16 cellular contexts compared by ENCODE assay signal in the genomic region with DNA sequence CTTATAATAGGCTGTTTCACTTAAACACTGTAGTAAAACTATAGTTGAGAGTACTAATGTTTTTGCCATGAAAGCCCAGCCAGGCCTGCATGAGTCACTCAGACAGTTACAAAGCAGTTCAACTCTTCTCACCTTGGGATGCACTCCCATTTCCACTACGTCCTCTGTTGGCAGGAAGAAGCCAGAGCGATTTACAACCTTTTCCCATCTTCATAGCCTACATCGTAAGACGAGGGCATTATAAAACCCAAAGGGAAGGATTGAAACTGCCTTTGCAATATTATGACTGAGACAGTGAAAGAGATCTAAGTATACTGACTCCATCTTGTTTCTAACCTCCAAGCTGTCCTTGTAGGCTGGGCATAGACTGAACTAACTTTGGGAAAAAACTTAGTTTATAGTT.
A peak's percentile ranks its signal among the peaks of the same experiment; 100 is the strongest.
DNase-seq lines count a peak whose midpoint lies in the region; FAIRE-seq and TF ChIP-seq lines count a peak whose summit lies in the region.
"Had no signal": no experiment of that assay in that cellular context is flagged by ENCODE, and none has a peak within 500 bp of the region (broad histone marks: within the 10 kb centered on the region; RNA-seq: fewer than 3 reads in every experiment).

No MANE protein-coding gene starts in this region.

- no peaks in the 10 kb centered on the region for H3K4me1 Mint-ChIP-seq in astrocyte (ENCODE audit: low read depth, unreplicated experiment)

- H2AFZ ChIP-seq in ACC112 (ENCODE audit: low read length, unreplicated experiment) (no peak overlapping the region), astrocyte (ENCODE audit: low read depth, low read length) (no peak overlapping the region)
- H2AFZ ChIP-seq: PC-9 had no signal

- no peak overlapping the region for H3K27ac Mint-ChIP-seq in astrocyte (ENCODE audit: unreplicated experiment)
- H3K27ac Mint-ChIP-seq: activated naive CD8-positive, alpha-beta T cell had no signal

- H3K79me2 ChIP-seq in ACC112 (ENCODE audit: control insufficient read depth, insufficient read depth, low read length, unreplicated experiment) (no peaks in the 10 kb centered on the region), astrocyte (ENCODE audit: insufficient read depth, low read length) (no peaks in the 10 kb centered on the region)

- H3K27me3 ChIP-seq in ACC112 (ENCODE audit: insufficient read depth, low read length) (no peaks in the 10 kb centered on the region), astrocyte (ENCODE audit: insufficient read depth, low read length) (no peaks in the 10 kb centered on the region), spleen (replicated peaks in 1 of 7) (no peaks in the 10 kb centered on the region)
- H3K27me3 ChIP-seq: colonic mucosa, ovary had no signal

- TF ChIP-seq CTCF in astrocyte (IDR thresholded peaks at IDR 0.05; ENCODE audit: insufficient read depth, low read depth, low read length) (no peak), foreskin fibroblast (IDR thresholded peaks at IDR 0.05; ENCODE audit: low read depth, low read length) (no peak), spleen (IDR thresholded peaks at IDR 0.05 in 8 of 11, conservative IDR thresholded peaks at IDR 0.05 in 3 of 11) (no peak)

- TF ChIP-seq POLR2A in spleen (IDR thresholded peaks at IDR 0.05), result no peak

- H3K4me1 ChIP-seq in ACC112 (ENCODE audit: control insufficient read depth, insufficient read depth, low read length, unreplicated experiment), result peaks cover 7% of the 10 kb centered on the region
- H3K4me1 ChIP-seq in astrocyte (ENCODE audit: insufficient read depth, low read length), result no peaks in the 10 kb centered on the region
- no peaks in the 10 kb centered on the region for H3K4me1 ChIP-seq in spleen
- H3K4me1 ChIP-seq: colonic mucosa had no signal

- no peak overlapping the region for H3K4me2 ChIP-seq in astrocyte (ENCODE audit: low read length)
- H3K4me2 ChIP-seq: PC-9 had no signal

- DNase-seq in HT-29 (ENCODE audit: low spot score), result peak; percentile 18
- peak; percentile 62 for DNase-seq in astrocyte (ENCODE audit: low read depth)
- DNase-seq in foreskin fibroblast, result peak; percentile 39 to 72
- DNase-seq in amygdala (lab: John Stamatoyannopoulos, UW), result no peak
- DNase-seq in NCI-H1105 (lab: John Stamatoyannopoulos, UW), result no peak
- DNase-seq in spleen, result no peak
- DNase-seq in CD1c-positive myeloid dendritic cell (ENCODE audit: extremely low spot score), result no peak
- DNase-seq: activated CD4-positive, alpha-beta T cell treated with anti-CD3 and anti-CD28 coated beads for 1 hour; activated CD8-positive, alpha-beta memory T cell treated with anti-CD3 and anti-CD28 coated beads, Interleukin-2, amount 50 U/mL, for 48 hours; colonic mucosa; foreskin melanocyte; NCI-H446; ovary had no signal

- H4K20me1 ChIP-seq in astrocyte (ENCODE audit: insufficient read depth, low read length), result no peaks in the 10 kb centered on the region

- intact Hi-C loops in spleen (cut with DNase I; ENCODE audit: low total_unique reads), result no loop called here

- no peak overlapping the region for H3K9ac ChIP-seq in astrocyte (ENCODE audit: low read length)

- H3K9me3 ChIP-seq in astrocyte (ENCODE audit: insufficient read depth, low read depth, low read length) (no peaks in the 10 kb centered on the region), spleen (peaks cover 0 to 22% (median 19%) of the 10 kb centered on the region in 8 donors)
- H3K9me3 ChIP-seq: colonic mucosa, ovary had no signal

- no peaks in the 10 kb centered on the region for H3K36me3 ChIP-seq in ACC112 (ENCODE audit: insufficient read depth, low read length)
- no peaks in the 10 kb centered on the region for H3K36me3 ChIP-seq in astrocyte (ENCODE audit: insufficient read depth, low read length)
- H3K36me3 ChIP-seq in spleen, result no peaks in the 10 kb centered on the region
- H3K36me3 ChIP-seq: colonic mucosa, ovary had no signal

- no peak overlapping the region for H3K4me3 Mint-ChIP-seq in astrocyte (ENCODE audit: unreplicated experiment)
- H3K4me3 Mint-ChIP-seq: activated naive CD8-positive, alpha-beta T cell had no signal

- WGBS in spleen, 5 donors, result 77 to 93% (median 87%) methylated on average over 4 of the region's 4 CpGs

- H3K27me3 Mint-ChIP-seq in astrocyte (ENCODE audit: low read depth, unreplicated experiment), result peaks cover 2% of the 10 kb centered on the region
- H3K27me3 Mint-ChIP-seq: activated naive CD8-positive, alpha-beta T cell had no signal

- H3K27ac ChIP-seq in ACC112 (ENCODE audit: low read depth, low read length) (peak overlapping the region; percentile 8; the same call in 1 of the 2 replicates), astrocyte (ENCODE audit: low read depth, low read length) (no peak overlapping the region), spleen (no peak overlapping the region)
- H3K27ac ChIP-seq: colonic mucosa, ovary, PC-9 had no signal

- H3K9me3 Mint-ChIP-seq in astrocyte (ENCODE audit: unreplicated experiment), result peaks cover 10% of the 10 kb centered on the region

- H3K4me3 ChIP-seq in ACC112 (ENCODE audit: low read depth, low read length), result no peak overlapping the region
- no peak overlapping the region for H3K4me3 ChIP-seq in astrocyte (ENCODE audit: insufficient read depth, low read depth, low read length)
- H3K4me3 ChIP-seq in foreskin fibroblast (ENCODE audit: low read depth in 1 of 2, low read length in 2 of 2), result no peak overlapping the region
- H3K4me3 ChIP-seq in spleen, result no peak overlapping the region
- H3K4me3 ChIP-seq: colonic mucosa, ovary, PC-9 had no signal

- FAIRE-seq in astrocyte (lab: Jason Lieb, UNC), result peak; percentile 34

- no peaks in the 10 kb centered on the region for H3K36me3 Mint-ChIP-seq in astrocyte (ENCODE audit: low read depth, unreplicated experiment)

Comparison
In these comparisons a context has a peak if more than half of its experiments do, and no peak if none do; other contexts are left out.
1. DNase-seq: peak in HT-29 (single experiment), astrocyte (single experiment) and foreskin fibroblast (2 of 2); none in amygdala (0 of 56), NCI-H1105 (single experiment), spleen (single experiment) and CD1c-positive myeloid dendritic cell (single experiment).